Comparison of ENCODE assay signal across 1 cellular context in genomic region chr12:26100966-26101744, GRCh38.
A peak's percentile ranks its signal among the peaks of the same experiment; 100 is the strongest.
TF ChIP-seq lines count a peak whose summit lies in the region.

No MANE protein-coding gene starts in this region.

TF ChIP-seq in K562, 482 proteins besides CTCF, POLR2A, EP300 and RAD21:
- TF ChIP-seq NFIX (CRISPR knock-in tag; IDR thresholded peaks at IDR 0.05; ENCODE audit: low read depth) (peak; percentile 40; the same call in 1 of the 2 replicates), PURB (CRISPR knock-in tag; IDR thresholded peaks at IDR 0.05; ENCODE audit: low read depth) (no peak), NFIC (IDR thresholded peaks at IDR 0.05) (peak; percentile 72)
